Comparison of ENCODE assay signal across 19 cellular contexts in the genomic region with DNA sequence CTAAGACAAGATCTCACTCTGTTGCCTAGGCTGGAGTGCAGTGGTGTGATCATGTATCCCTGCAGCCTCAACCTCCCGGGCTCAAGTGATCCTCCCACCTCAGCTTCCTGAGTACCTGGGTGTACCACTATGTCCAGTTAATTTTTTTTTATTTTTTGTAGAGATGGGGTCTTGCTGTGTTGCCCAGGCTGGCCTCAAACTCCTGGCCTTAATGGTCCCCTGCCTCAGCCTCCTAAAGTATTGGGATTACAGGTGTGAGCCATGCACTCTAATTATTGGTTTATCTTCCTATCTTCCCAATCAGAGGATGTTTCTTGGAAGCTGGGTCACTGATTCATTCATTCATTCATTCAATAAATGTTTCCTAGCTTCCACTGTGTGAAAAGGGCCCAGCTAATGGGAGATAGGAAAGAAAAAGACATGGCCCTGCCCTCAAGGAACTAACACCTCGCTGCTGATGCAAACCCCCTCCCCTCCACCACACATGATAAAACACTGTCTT. TPM values are rescaled to one million over a fixed set of nuclear protein-coding genes. Genes with fewer than 3 reads are reported as not detected.
"Had no signal": no experiment of that assay in that cellular context is flagged by ENCODE, and none has a peak within 500 bp of the region (broad histone marks: within the 10 kb centered on the region; RNA-seq: fewer than 3 reads in every experiment).

No MANE protein-coding gene starts in this region.

- DNase-seq: activated CD4-positive, alpha-beta T cell treated with anti-CD3 and anti-CD28 coated beads, Interleukin-2, amount 10 ng/mL, durations not matched to agents 24 days and 14 days; activated CD8-positive, alpha-beta T cell treated with anti-CD3 and anti-CD28 coated beads for 36 hours; activated naive CD4-positive, alpha-beta T cell; activated naive CD8-positive, alpha-beta T cell treated with anti-CD3 and anti-CD28 coated beads, Interleukin-2, amount 10 ng/mL, durations not matched to agents 7 days and 5 days; activated T-cell treated with anti-CD3 and anti-CD28 coated beads, Interleukin-2, amount 50 U/mL, for 1 hour; amygdala; dermis blood vessel endothelial cell; effector memory CD4-positive, alpha-beta T cell; heart right ventricle; left ventricle myocardium inferior; mammary epithelial cell; occipital lobe; retina; stimulated activated naive CD4-positive, alpha-beta T cell; T1000; upper lobe of right lung had no signal

- H3K4me3 ChIP-seq: cardiac muscle cell, esophagus muscularis mucosa, heart right ventricle, left ventricle myocardium inferior, upper lobe of right lung had no signal

- ATAC-seq: activated CD8-positive, alpha-beta T cell treated with anti-CD3 and anti-CD28 coated beads for 36 hours; activated T-helper 17 cell treated with anti-CD3 and anti-CD28 coated beads, Interleukin-2, amount 50 U/mL, for 72 hours; heart right ventricle; upper lobe of right lung had no signal

- H3K27ac ChIP-seq: cardiac muscle cell, esophagus muscularis mucosa, heart right ventricle, left ventricle myocardium inferior, upper lobe of right lung had no signal

- H3K36me3 ChIP-seq: cardiac muscle cell, left ventricle myocardium inferior, upper lobe of right lung had no signal

- H3K27me3 Mint-ChIP-seq: activated CD4-positive, alpha-beta T cell treated with anti-CD3 and anti-CD28 coated beads, Interleukin-2, amount 10 ng/mL, durations not matched to agents 24 days and 14 days; activated CD8-positive, alpha-beta T cell treated with anti-CD3 and anti-CD28 coated beads for 36 hours; activated naive CD8-positive, alpha-beta T cell treated with anti-CD3 and anti-CD28 coated beads, Interleukin-2, amount 10 ng/mL, durations not matched to agents 7 days and 5 days; activated T-helper 17 cell treated with anti-CD3 and anti-CD28 coated beads, Interleukin-2, amount 50 U/mL, for 72 hours had no signal

- H3K4me1 ChIP-seq: esophagus muscularis mucosa, heart right ventricle, left ventricle myocardium inferior, upper lobe of right lung had no signal

- H3K9me3 Mint-ChIP-seq: activated CD4-positive, alpha-beta T cell treated with anti-CD3 and anti-CD28 coated beads, Interleukin-2, amount 10 ng/mL, durations not matched to agents 24 days and 14 days; activated CD8-positive, alpha-beta T cell treated with anti-CD3 and anti-CD28 coated beads for 36 hours; activated naive CD8-positive, alpha-beta T cell treated with anti-CD3 and anti-CD28 coated beads, Interleukin-2, amount 10 ng/mL, durations not matched to agents 7 days and 5 days; activated T-helper 17 cell treated with anti-CD3 and anti-CD28 coated beads, Interleukin-2, amount 50 U/mL, for 72 hours had no signal

- H3K4me1 Mint-ChIP-seq: activated CD4-positive, alpha-beta T cell treated with anti-CD3 and anti-CD28 coated beads, Interleukin-2, amount 10 ng/mL, durations not matched to agents 24 days and 14 days had no signal

- H3K4me3 Mint-ChIP-seq: activated CD4-positive, alpha-beta T cell treated with anti-CD3 and anti-CD28 coated beads, Interleukin-2, amount 10 ng/mL, durations not matched to agents 24 days and 14 days; activated CD8-positive, alpha-beta T cell treated with anti-CD3 and anti-CD28 coated beads for 36 hours; activated naive CD8-positive, alpha-beta T cell treated with anti-CD3 and anti-CD28 coated beads, Interleukin-2, amount 10 ng/mL, durations not matched to agents 7 days and 5 days; activated T-helper 17 cell treated with anti-CD3 and anti-CD28 coated beads, Interleukin-2, amount 50 U/mL, for 72 hours had no signal

- H3K27ac Mint-ChIP-seq: activated CD4-positive, alpha-beta T cell treated with anti-CD3 and anti-CD28 coated beads, Interleukin-2, amount 10 ng/mL, durations not matched to agents 24 days and 14 days; activated CD8-positive, alpha-beta T cell treated with anti-CD3 and anti-CD28 coated beads for 36 hours; activated naive CD8-positive, alpha-beta T cell treated with anti-CD3 and anti-CD28 coated beads, Interleukin-2, amount 10 ng/mL, durations not matched to agents 7 days and 5 days had no signal

- H3K9me3 ChIP-seq: esophagus muscularis mucosa, heart right ventricle, left ventricle myocardium inferior, upper lobe of right lung had no signal

RNA-seq across cellular contexts. Expression of a gene that starts 8.5 kb away (rescaled TPM):
- total RNA-seq: dermis blood vessel endothelial cell, left ventricle myocardium inferior had no signal

RNA-seq across cellular contexts. Expression of a gene that starts 9.4 kb away (rescaled TPM):
- total RNA-seq: activated naive CD8-positive, alpha-beta T cell treated with anti-CD3 and anti-CD28 coated beads, Interleukin-2, amount 10 ng/mL, durations not matched to agents 7 days and 5 days had no signal
